ENCODE assay signal across 1 cellular context in genomic region chr19:45682117-45682516, GRCh38.
TF ChIP-seq lines count a peak whose summit lies in the region.

No MANE protein-coding gene starts in this region.

TF ChIP-seq in GM12878, 131 proteins besides CTCF, POLR2A, EP300 and RAD21:
- TF ChIP-seq CBFB (IDR thresholded peaks at IDR 0.05; ENCODE audit: low read depth) (no peak), MTA3 (IDR thresholded peaks at IDR 0.05; ENCODE audit: borderline replicate concordance, low read length) (0 out of 2 replicates have a peak, but pooled peaks have one; percentile 4)
